24 cellular contexts compared by ENCODE assay signal in genomic region chr11:132078230-132078629, GRCh38.
"Had no signal": no experiment of that assay in that cellular context is flagged by ENCODE, and none has a peak within 500 bp of the region (broad histone marks: within the 10 kb centered on the region; RNA-seq: fewer than 3 reads in every experiment).

No MANE protein-coding gene starts in this region.

- H3K4me1 ChIP-seq: prostate gland, upper lobe of left lung had no signal

- FAIRE-seq: islet of Langerhans had no signal

- H3K4me3 ChIP-seq: prostate gland, right atrium auricular region, upper lobe of left lung had no signal

- H3K9me3 ChIP-seq: prostate gland had no signal

- H3K27ac Mint-ChIP-seq: activated B cell treated with CpG ODN at 0.5 μM for 24 hours; activated CD4-positive, alpha-beta T cell treated with anti-CD3 and anti-CD28 coated beads for 36 hours; activated naive CD4-positive, alpha-beta T cell treated with anti-CD3 and anti-CD28 coated beads, Interleukin-2, amount 50 U/mL, for 72 hours; activated T-cell treated with anti-CD3 and anti-CD28 coated beads, Interleukin-2, amount 50 U/mL, for 24 hours; activated T-helper 17 cell treated with anti-CD3 and anti-CD28 coated beads, Interleukin-2, amount 50 U/mL, for 72 hours; naive thymus-derived CD4-positive, alpha-beta T cell; T-helper 1 cell treated with Interleukin-12 subunit alpha and Interleukin-12 subunit beta and Interleukin-4 antibody, amounts not matched to agents 30 μg/mL and 1 μg/mL, for 36 hours had no signal

- H3K9me3 Mint-ChIP-seq: activated naive CD4-positive, alpha-beta T cell treated with anti-CD3 and anti-CD28 coated beads, Interleukin-2, amount 50 U/mL, for 72 hours; activated T-helper 17 cell treated with anti-CD3 and anti-CD28 coated beads, Interleukin-2, amount 50 U/mL, for 72 hours had no signal

- H3K36me3 Mint-ChIP-seq: activated naive CD4-positive, alpha-beta T cell treated with anti-CD3 and anti-CD28 coated beads, Interleukin-2, amount 50 U/mL, for 72 hours; naive thymus-derived CD4-positive, alpha-beta T cell had no signal

- H3K27ac ChIP-seq: prostate gland, right atrium auricular region, upper lobe of left lung had no signal

- H3K27me3 ChIP-seq: right atrium auricular region, upper lobe of left lung had no signal

- H3K4me1 Mint-ChIP-seq: activated B cell treated with CpG ODN at 0.5 μM for 24 hours; activated CD4-positive, alpha-beta T cell treated with anti-CD3 and anti-CD28 coated beads for 36 hours; activated T-helper 17 cell treated with anti-CD3 and anti-CD28 coated beads, Interleukin-2, amount 50 U/mL, for 72 hours; naive thymus-derived CD4-positive, alpha-beta T cell had no signal

- ATAC-seq: activated CD4-positive, alpha-beta T cell treated with anti-CD3 and anti-CD28 coated beads for 36 hours; activated naive CD4-positive, alpha-beta T cell treated with anti-CD3 and anti-CD28 coated beads, Interleukin-2, amount 50 U/mL, for 72 hours; activated T-helper 17 cell treated with anti-CD3 and anti-CD28 coated beads, Interleukin-2, amount 50 U/mL, for 72 hours; left colon; naive thymus-derived CD4-positive, alpha-beta T cell; stimulated activated naive CD8-positive, alpha-beta T cell treated with anti-CD3 and anti-CD28 coated beads, Interleukin-15, Interleukin-2, amounts not matched to agents 100 U/mL and 50 U/mL, for 24 hours had no signal

- DNase-seq: activated B cell treated with CpG ODN at 0.5 μM for 24 hours; activated CD4-positive, alpha-beta T cell treated with anti-CD3 and anti-CD28 coated beads for 36 hours; activated CD4-positive, alpha-beta T cell treated with anti-CD3 and anti-CD28 coated beads, Interleukin-2, amount 50 U/mL, for 4 hours; activated CD8-positive, alpha-beta memory T cell treated with anti-CD3 and anti-CD28 coated beads for 24 hours; activated CD8-positive, alpha-beta memory T cell treated with anti-CD3 and anti-CD28 coated beads, Interleukin-2, amount 50 U/mL, for 4 hours; activated T-cell treated with anti-CD3 and anti-CD28 coated beads, Interleukin-2, amount 50 U/mL, for 24 hours; dermis blood vessel endothelial cell; effector CD8-positive, alpha-beta T cell; foreskin melanocyte; glutamatergic neuron; left colon; naive thymus-derived CD4-positive, alpha-beta T cell; stimulated activated CD4-positive, alpha-beta T cell treated with anti-CD3 and anti-CD28 coated beads, Interleukin-12 subunit alpha, Interleukin-12 subunit beta, amount 100 ng/mL, for 4 hours; stimulated activated CD4-positive, alpha-beta T cell treated with anti-CD3 and anti-CD28 coated beads, Interleukin-4, amount 100 ng/mL, for 4 hours; stimulated activated naive CD8-positive, alpha-beta T cell treated with anti-CD3 and anti-CD28 coated beads, Interleukin-15, Interleukin-2, amounts not matched to agents 100 U/mL and 50 U/mL, for 24 hours; T1000; upper lobe of left lung had no signal

- H3K36me3 ChIP-seq: prostate gland, right atrium auricular region, upper lobe of left lung had no signal

- H3K27me3 Mint-ChIP-seq: activated B cell treated with CpG ODN at 0.5 μM for 24 hours; activated CD4-positive, alpha-beta T cell treated with anti-CD3 and anti-CD28 coated beads for 36 hours; activated T-cell treated with anti-CD3 and anti-CD28 coated beads, Interleukin-2, amount 50 U/mL, for 24 hours; activated T-helper 17 cell treated with anti-CD3 and anti-CD28 coated beads, Interleukin-2, amount 50 U/mL, for 72 hours; naive thymus-derived CD4-positive, alpha-beta T cell had no signal

- H3K4me3 Mint-ChIP-seq: activated B cell treated with CpG ODN at 0.5 μM for 24 hours; activated CD4-positive, alpha-beta T cell treated with anti-CD3 and anti-CD28 coated beads for 36 hours; activated T-cell treated with anti-CD3 and anti-CD28 coated beads, Interleukin-2, amount 50 U/mL, for 24 hours; activated T-helper 17 cell treated with anti-CD3 and anti-CD28 coated beads, Interleukin-2, amount 50 U/mL, for 72 hours; naive thymus-derived CD4-positive, alpha-beta T cell; neural crest cell; T-helper 1 cell treated with Interleukin-12 subunit alpha and Interleukin-12 subunit beta and Interleukin-4 antibody, amounts not matched to agents 30 μg/mL and 1 μg/mL, for 36 hours had no signal
